In the genomic region with DNA sequence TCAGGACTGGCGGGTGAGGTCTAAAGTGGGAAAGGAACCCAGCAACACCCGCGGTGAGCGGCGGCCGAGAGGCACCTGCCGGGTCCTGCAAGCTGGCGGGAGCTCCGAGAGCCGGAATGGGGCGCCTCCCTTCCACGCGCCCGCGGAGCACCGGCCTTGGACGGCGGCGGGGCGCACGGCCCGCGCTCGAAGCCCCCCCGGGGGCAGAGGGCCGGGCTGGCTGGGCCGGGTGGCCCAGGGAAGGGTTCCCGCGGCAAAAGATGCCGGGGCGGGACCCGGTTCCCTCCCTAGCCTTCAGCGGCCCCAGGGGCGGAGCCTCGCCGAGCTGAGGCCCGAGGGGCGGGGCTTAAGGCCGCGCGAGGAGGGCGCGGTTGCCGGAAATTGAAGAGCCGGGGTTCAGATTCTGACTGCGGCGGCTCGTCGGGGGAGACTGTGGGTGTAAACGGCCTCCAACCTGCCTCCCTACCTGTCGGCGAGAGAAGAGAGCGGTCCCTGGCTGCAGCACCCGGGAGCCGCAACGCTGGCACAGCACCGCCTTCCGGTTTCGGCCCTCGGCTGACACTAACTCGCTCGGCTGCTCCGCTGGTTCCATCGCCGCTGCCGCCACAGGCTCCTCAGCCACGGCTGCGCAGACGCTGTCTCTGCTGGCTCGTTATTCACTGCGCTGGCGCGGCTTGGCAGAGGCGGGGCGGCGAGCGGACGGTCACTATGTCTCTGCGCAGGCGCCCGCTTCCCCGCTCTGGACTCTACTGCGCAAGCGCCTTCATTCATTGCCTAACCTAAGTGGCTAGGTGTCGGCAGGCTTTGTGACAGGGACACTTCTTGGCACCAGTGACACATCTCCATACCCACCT, we compare ENCODE assay signal across 8 cellular contexts. TPM values are rescaled to one million over a fixed set of nuclear protein-coding genes. Genes with fewer than 3 reads are reported as not detected.
A peak's percentile ranks its signal among the peaks of the same experiment; 100 is the strongest.
DNase-seq lines count a peak whose midpoint lies in the region; ATAC-seq and TF ChIP-seq lines count a peak whose summit lies in the region.

A gene (minus strand): TSS at position 643 of the 854 bp plus-strand sequence. CDS start 51 bp downstream, at position 592.

- BruUV-seq in PC-3 (replicated peaks; lab: Mats Ljungman, UMichigan): TSS peak; percentile 82

- TF ChIP-seq RAD21 in Ishikawa (IDR thresholded peaks at IDR 0.05; ENCODE audit: low read depth): no peak

- peak; percentile 86 for ATAC-seq in GM21576 (IDR thresholded peaks at IDR 0.05; ENCODE audit: unreplicated experiment)
- peak; percentile 94 for ATAC-seq in PC-3

- POLR2A ChIA-PET in PC-3 (lab: Charles Lee; ENCODE audit: unreplicated experiment): no interaction called here

- H3K9me3 ChIP-seq in PC-3 (ENCODE audit: low read length) (no peaks in the 10 kb centered on the region), mucosa of stomach (ENCODE audit: control insufficient read depth, low read length) (no peaks in the 10 kb centered on the region)

- H3K36me3 ChIP-seq in PC-3 (ENCODE audit: low read depth, low read length): peaks cover 6% of the 10 kb centered on the region; the same call in 1 of the 2 replicates
- peaks cover 4% of the 10 kb centered on the region for H3K36me3 ChIP-seq in mucosa of stomach (ENCODE audit: control insufficient read depth, insufficient read depth, low read length)

- H3K4me2 ChIP-seq in PC-3 (ENCODE audit: low read length): peak within 1 kb of the TSS; percentile 82

- H3K9ac ChIP-seq in PC-3 (ENCODE audit: low read length) (peak within 1 kb of the TSS; percentile 82), mucosa of stomach (ENCODE audit: low read length) (peak within 1 kb of the TSS; percentile 85)

- DNase-seq in DMS153 (lab: John Stamatoyannopoulos, UW) (peak; percentile 97), PC-3 (peak; percentile 98), activated T-cell treated with anti-CD3 and anti-CD28 coated beads for 48 hours (ENCODE audit: low read depth) (peak; percentile 96), epithelial cell of proximal tubule (ENCODE audit: low read depth) (peak; percentile 48)
- peak; percentile 93 to 94 for DNase-seq in stimulated activated CD8-positive, alpha-beta memory T cell treated with anti-CD3 and anti-CD28 coated beads, Interleukin-7, amount 100 ng/mL, for 1 hour (ENCODE audit: low read depth in 2 of 2)

- intact Hi-C loops in PC-3 (cut with micrococcal nuclease): loop anchor here (1.0 to 2.0 kb wide), 4 partner anchors 27 to 111 kb away; no protein-coding TSS in a partner anchor

- H2AFZ ChIP-seq in PC-3 (ENCODE audit: low read length): peak within 1 kb of the TSS; percentile 84

- H3K4me1 ChIP-seq in PC-3 (ENCODE audit: insufficient read depth, low read length) (peaks cover 13% of the 10 kb centered on the region), mucosa of stomach (ENCODE audit: control insufficient read depth, insufficient read depth, low read length) (peaks cover 8% of the 10 kb centered on the region)

- H3K9me2 ChIP-seq in PC-3 (replicated peaks; ENCODE audit: low read length): no peaks in the 10 kb centered on the region

- no peaks in the 10 kb centered on the region for H3K27me3 ChIP-seq in PC-3 (ENCODE audit: low read length)
- H3K27me3 ChIP-seq in mucosa of stomach (ENCODE audit: control insufficient read depth, insufficient read depth, low read length): no peaks in the 10 kb centered on the region

- CTCF ChIA-PET in PC-3 (lab: Charles Lee): interaction anchor here (0.5 kb wide), 1 partner anchor 173 kb away, joined by 3 read pairs; no protein-coding TSS in a partner anchor

- peak within 1 kb of the TSS; percentile 92 for H3K4me3 ChIP-seq in PC-3 (ENCODE audit: low read length)
- H3K4me3 ChIP-seq in epithelial cell of proximal tubule (ENCODE audit: low read depth, low read length): peak within 1 kb of the TSS; percentile 90
- peak within 1 kb of the TSS; percentile 79 for H3K4me3 ChIP-seq in mucosa of stomach (ENCODE audit: low read length)

- TF ChIP-seq CTCF in PC-3 (conservative IDR thresholded peaks at IDR 0.05; ENCODE audit: low read depth, low read length) (no peak; the same call in 1 of the 2 replicates), epithelial cell of proximal tubule (conservative IDR thresholded peaks at IDR 0.05; ENCODE audit: low read depth, low read length) (no peak)

- H4K20me1 ChIP-seq in PC-3 (ENCODE audit: low read length): no peaks in the 10 kb centered on the region

- peaks cover 41% of the 10 kb centered on the region for H3K79me2 ChIP-seq in PC-3 (ENCODE audit: low read length)

- TF ChIP-seq EP300 in Ishikawa (IDR thresholded peaks at IDR 0.05; ENCODE audit: borderline replicate concordance): no peak

- H3K27ac ChIP-seq in PC-3 (ENCODE audit: low read length): peak within 1 kb of the TSS; percentile 78

- no peaks in the 10 kb centered on the region for H3F3A ChIP-seq in PC-3 (ENCODE audit: low read length, unreplicated experiment)

TF ChIP-seq in Ishikawa, 13 proteins besides CTCF, POLR2A, EP300 and RAD21:
- TF ChIP-seq CEBPB (IDR thresholded peaks at IDR 0.05) (peak; percentile 70), TAF1 (IDR thresholded peaks at IDR 0.05; ENCODE audit: low read depth) (peak; percentile 85), CREB1 (IDR thresholded peaks at IDR 0.05; ENCODE audit: low read depth) (no peak), TEAD4 (IDR thresholded peaks at IDR 0.05) (no peak), YY1 (IDR thresholded peaks at IDR 0.05; ENCODE audit: low read depth) (0 out of 2 replicates have a peak, but pooled peaks have one; percentile 42), ZBTB7A (IDR thresholded peaks at IDR 0.05; ENCODE audit: low read depth) (no peak)
- TF ChIP-seq, protein P1, sequence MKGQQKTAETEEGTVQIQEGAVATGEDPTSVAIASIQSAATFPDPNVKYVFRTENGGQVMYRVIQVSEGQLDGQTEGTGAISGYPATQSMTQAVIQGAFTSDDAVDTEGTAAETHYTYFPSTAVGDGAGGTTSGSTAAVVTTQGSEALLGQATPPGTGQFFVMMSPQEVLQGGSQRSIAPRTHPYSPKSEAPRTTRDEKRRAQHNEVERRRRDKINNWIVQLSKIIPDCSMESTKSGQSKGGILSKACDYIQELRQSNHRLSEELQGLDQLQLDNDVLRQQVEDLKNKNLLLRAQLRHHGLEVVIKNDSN (IDR thresholded peaks at IDR 0.05): no peak
- TF ChIP-seq, protein P2, sequence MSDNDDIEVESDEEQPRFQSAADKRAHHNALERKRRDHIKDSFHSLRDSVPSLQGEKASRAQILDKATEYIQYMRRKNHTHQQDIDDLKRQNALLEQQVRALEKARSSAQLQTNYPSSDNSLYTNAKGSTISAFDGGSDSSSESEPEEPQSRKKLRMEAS (IDR thresholded peaks at IDR 0.05): peak; percentile 43

RNA-seq across cellular contexts. Expression of the gene that starts here (rescaled TPM):
- 14.8 and 15.5 TPM in 2 replicates for total RNA-seq in PC-3 (2014; rRNA removed)
- 9.2 and 12.7 TPM in 2 replicates for total RNA-seq in epithelial cell of proximal tubule

Comparison
In these comparisons a context has a peak if more than half of its experiments do, and no peak if none do; other contexts are left out.
1. Peak in every context shown above with its lines: DNase-seq, ATAC-seq, H3K4me3 ChIP-seq and H3K27ac ChIP-seq.
2. DNase-seq: peak in every context shown above with its lines; median percentile 98 in PC-3; 97 in DMS153; 96 in activated T-cell treated with anti-CD3 and anti-CD28 coated beads for 48 hours; 94 in stimulated activated CD8-positive, alpha-beta memory T cell treated with anti-CD3 and anti-CD28 coated beads, Interleukin-7, amount 100 ng/mL, for 1 hour; 48 in epithelial cell of proximal tubule.